11 cellular contexts compared by ENCODE assay signal in the genomic region with DNA sequence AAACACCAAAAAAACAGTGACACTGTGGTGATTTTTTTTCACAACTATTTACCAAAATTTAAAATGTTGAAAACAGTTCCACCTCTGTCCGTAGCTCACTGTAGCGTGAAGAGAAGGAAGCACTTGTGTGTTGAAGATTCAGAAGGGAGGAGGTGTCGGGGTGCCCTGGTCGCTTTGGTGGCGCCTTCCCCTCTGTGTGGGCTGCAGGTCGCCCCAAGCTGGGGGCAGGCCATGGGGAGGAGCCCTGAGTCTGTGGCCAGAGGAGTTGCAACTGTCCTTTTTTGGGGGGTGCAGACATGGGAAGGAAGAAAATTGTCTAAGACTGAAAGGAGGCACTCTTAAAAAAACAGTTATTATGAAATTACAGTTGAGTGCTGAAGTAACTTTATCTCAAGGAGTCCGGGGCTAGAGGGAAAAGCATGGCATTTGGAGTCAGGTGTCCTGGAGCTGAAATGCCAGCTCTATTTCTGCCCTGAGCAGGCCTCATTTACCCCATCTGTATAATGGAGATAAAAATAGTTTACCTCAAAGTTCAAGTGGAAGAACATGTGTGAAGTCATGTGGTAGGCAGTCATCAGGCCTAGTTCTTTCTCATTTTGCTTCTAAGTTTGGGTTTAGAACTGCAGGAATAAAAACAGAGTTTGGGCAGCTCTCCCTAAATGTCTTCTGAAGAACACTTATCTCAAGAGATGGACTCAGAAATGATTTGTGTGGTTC.
DNase-seq lines count a peak whose midpoint lies in the region; ATAC-seq, FAIRE-seq and TF ChIP-seq lines count a peak whose summit lies in the region.
"Had no signal": no experiment of that assay in that cellular context is flagged by ENCODE, and none has a peak within 500 bp of the region (broad histone marks: within the 10 kb centered on the region; RNA-seq: fewer than 3 reads in every experiment).

No MANE protein-coding gene starts in this region.

- CTCF ChIA-PET in PC-9 (lab: Charles Lee): no interaction called here

- H4K20me1 ChIP-seq in PC-9 (ENCODE audit: insufficient read depth): no peaks in the 10 kb centered on the region

- DNase-seq in GM12891 (ENCODE audit: insufficient read length, low spot score): peak; percentile 37
- DNase-seq in dorsolateral prefrontal cortex: no peak
- DNase-seq in NCI-H446 (lab: John Stamatoyannopoulos, UW): no peak
- DNase-seq in RCC 7860 (ENCODE audit: low spot score): no peak
- no peak for DNase-seq in PC-9
- DNase-seq: DMS79, PC-3 had no signal

- TF ChIP-seq CTCF in dorsolateral prefrontal cortex (IDR thresholded peaks at IDR 0.05 in 54 of 56, conservative IDR thresholded peaks at IDR 0.05 in 2 of 56; ENCODE audit: low read depth in 1 of 56, partially characterized antibody in 56 of 56) (no peak), PC-9 (conservative IDR thresholded peaks at IDR 0.05) (no peak)

- H3K9me2 ChIP-seq in PC-9 (ENCODE audit: insufficient read depth): no peaks in the 10 kb centered on the region

- H3F3A ChIP-seq in PC-9 (ENCODE audit: insufficient read depth, low read depth): no peaks in the 10 kb centered on the region

- no TSS peak for BruUV-seq in PC-9 (replicated peaks; lab: Mats Ljungman, UMichigan)

- H3K27me3 Mint-ChIP-seq in activated T-helper 17 cell treated with anti-CD3 and anti-CD28 coated beads, Interleukin-2, amount 50 U/mL, for 72 hours: no peaks in the 10 kb centered on the region

- H3K4me2 ChIP-seq in PC-9: no peak overlapping the region

- peak; percentile 84 for FAIRE-seq in GM12891 (lab: Jason Lieb, UNC)
- FAIRE-seq in RCC 7860 (lab: Jason Lieb, UNC): no peak

- H3K79me2 ChIP-seq in PC-9 (ENCODE audit: low read depth): no peaks in the 10 kb centered on the region

- intact Hi-C loops in dorsolateral prefrontal cortex (cut with DNase I) (no loop called here), PC-9 (cut with micrococcal nuclease; ENCODE audit: unreplicated experiment) (no loop called here)

- peaks cover 5% of the 10 kb centered on the region for H3K36me3 Mint-ChIP-seq in activated T-helper 17 cell treated with anti-CD3 and anti-CD28 coated beads, Interleukin-2, amount 50 U/mL, for 72 hours (ENCODE audit: low read depth)

- POLR2A ChIA-PET in PC-9 (lab: Charles Lee; ENCODE audit: unreplicated experiment): interaction anchor here (0.6 kb wide), 1 partner anchor 59 kb away, joined by 4 read pairs; no protein-coding TSS in a partner anchor

- H3K27me3 ChIP-seq in dorsolateral prefrontal cortex (no peaks in the 10 kb centered on the region), PC-9 (ENCODE audit: insufficient read depth, low read depth) (no peaks in the 10 kb centered on the region)
- H3K27me3 ChIP-seq: right atrium auricular region had no signal

- no peak for TF ChIP-seq POLR2A in GM12891 (IDR thresholded peaks at IDR 0.05; ENCODE audit: low read depth, low read length)

- no peaks in the 10 kb centered on the region for H3K9me3 ChIP-seq in PC-9 (ENCODE audit: insufficient read depth, low read depth)
- H3K9me3 ChIP-seq: right atrium auricular region had no signal

- peak overlapping the region in 57 of 59 donors; percentile 9 to 98 (median 73) for H3K27ac ChIP-seq in dorsolateral prefrontal cortex
- no peak overlapping the region for H3K27ac ChIP-seq in PC-9
- H3K27ac ChIP-seq: right atrium auricular region had no signal

- ATAC-seq in GM21367 (IDR thresholded peaks at IDR 0.05; ENCODE audit: unreplicated experiment): peak; percentile 82
- ATAC-seq in HG03175 (IDR thresholded peaks at IDR 0.05; ENCODE audit: unreplicated experiment): peak; percentile 87
- no peak for ATAC-seq in activated T-helper 17 cell treated with anti-CD3 and anti-CD28 coated beads, Interleukin-2, amount 50 U/mL, for 72 hours (replicated peaks)
- ATAC-seq: PC-3 had no signal

- no peaks in the 10 kb centered on the region for H3K9me3 Mint-ChIP-seq in activated T-helper 17 cell treated with anti-CD3 and anti-CD28 coated beads, Interleukin-2, amount 50 U/mL, for 72 hours

- H3K4me1 Mint-ChIP-seq in activated T-helper 17 cell treated with anti-CD3 and anti-CD28 coated beads, Interleukin-2, amount 50 U/mL, for 72 hours: no peaks in the 10 kb centered on the region

- no peak overlapping the region for H3K4me3 Mint-ChIP-seq in activated T-helper 17 cell treated with anti-CD3 and anti-CD28 coated beads, Interleukin-2, amount 50 U/mL, for 72 hours

- H2AFZ ChIP-seq in PC-9: no peak overlapping the region

- H3K36me3 ChIP-seq in PC-9 (ENCODE audit: low read depth): no peaks in the 10 kb centered on the region
- H3K36me3 ChIP-seq: right atrium auricular region had no signal

- no peak overlapping the region for H3K27ac Mint-ChIP-seq in activated T-helper 17 cell treated with anti-CD3 and anti-CD28 coated beads, Interleukin-2, amount 50 U/mL, for 72 hours

- H3K4me1 ChIP-seq in PC-9 (replicated peaks; ENCODE audit: insufficient read depth): no peaks in the 10 kb centered on the region

- no peak overlapping the region for H3K4me3 ChIP-seq in dorsolateral prefrontal cortex
- no peak overlapping the region for H3K4me3 ChIP-seq in PC-9
- H3K4me3 ChIP-seq: right atrium auricular region had no signal

TF ChIP-seq in GM12891, 5 proteins besides CTCF, POLR2A, EP300 and RAD21:
- TF ChIP-seq POLR2AphosphoS5 (IDR thresholded peaks at IDR 0.05; ENCODE audit: low read depth, low read length) (no peak), SPI1 (IDR thresholded peaks at IDR 0.05; ENCODE audit: low read depth, low read length) (no peak), PAX5 (IDR thresholded peaks at IDR 0.05; ENCODE audit: insufficient read depth, low read length, severe bottlenecking) (no peak), POU2F2 (IDR thresholded peaks at IDR 0.05; ENCODE audit: low read depth, low read length) (no peak), TAF1 (IDR thresholded peaks at IDR 0.05; ENCODE audit: low read depth, low read length) (no peak)
TF ChIP-seq in GM12891: peak in this region for 0.
